1 cellular context compared by ENCODE assay signal in the genomic region with DNA sequence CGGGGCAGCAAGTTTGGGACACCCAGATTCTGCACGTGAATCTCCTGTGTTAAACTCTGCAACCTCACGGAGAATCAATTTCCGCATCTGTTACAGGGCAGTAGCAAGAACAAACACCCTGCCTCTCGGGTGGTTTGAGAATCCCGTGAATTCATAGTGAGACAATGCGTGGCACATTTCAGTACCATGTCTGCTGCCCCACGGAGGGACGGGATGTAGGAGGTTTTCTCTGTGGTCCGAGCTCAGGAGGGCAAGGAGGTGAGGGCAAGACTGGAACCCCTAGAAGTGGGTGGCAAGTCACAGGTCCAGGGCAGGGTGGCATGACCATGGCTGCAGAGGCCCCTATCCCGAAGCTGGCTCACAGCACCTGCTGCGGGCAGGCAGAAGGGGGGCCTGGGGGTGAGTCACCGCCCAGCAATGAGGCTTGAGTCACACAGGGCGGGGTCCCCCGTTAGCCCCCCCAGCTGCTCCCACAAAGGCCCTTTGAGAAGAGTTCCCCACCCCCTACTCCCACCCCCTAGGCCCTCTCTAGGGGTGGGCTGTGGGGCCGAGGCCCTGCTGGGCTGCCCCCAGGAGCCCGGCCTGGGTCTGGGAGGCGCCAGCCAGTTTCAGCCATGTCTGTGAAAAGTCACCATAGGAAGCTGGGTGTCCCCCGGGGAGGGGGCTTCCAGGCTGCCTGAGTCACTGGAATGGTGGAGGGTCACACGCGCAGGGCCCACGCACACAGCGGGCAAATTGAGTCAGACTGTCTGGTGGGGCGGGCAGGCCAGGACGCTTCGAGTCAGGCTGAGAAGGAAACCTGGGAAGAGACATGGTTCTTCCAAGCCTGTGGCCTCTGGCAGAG.
A peak's percentile ranks its signal among the peaks of the same experiment; 100 is the strongest.
TF ChIP-seq lines count a peak whose summit lies in the region.

No MANE protein-coding gene starts in this region.

TF ChIP-seq in HepG2, 621 proteins besides CTCF, POLR2A, EP300 and RAD21 (continued from another document and continues in another):
- TF ChIP-seq ZNF512B (CRISPR knock-in tag; IDR thresholded peaks at IDR 0.05; ENCODE audit: borderline replicate concordance) (no peak), ZNF367 (CRISPR knock-in tag; IDR thresholded peaks at IDR 0.05; ENCODE audit: borderline replicate concordance) (no peak), BCL6 (CRISPR knock-in tag; IDR thresholded peaks at IDR 0.05) (no peak), JUNB (CRISPR knock-in tag; IDR thresholded peaks at IDR 0.05; ENCODE audit: borderline replicate concordance) (peak; percentile 95), TMF1 (CRISPR knock-in tag; IDR thresholded peaks at IDR 0.05; ENCODE audit: low read depth) (no peak), ZNF326 (CRISPR knock-in tag; IDR thresholded peaks at IDR 0.05; ENCODE audit: borderline replicate concordance) (no peak), NFE2L1 (CRISPR knock-in tag; IDR thresholded peaks at IDR 0.05; ENCODE audit: borderline replicate concordance) (no peak), ZSCAN20 (CRISPR knock-in tag; IDR thresholded peaks at IDR 0.05; ENCODE audit: borderline replicate concordance) (no peak), HOMEZ (CRISPR knock-in tag; IDR thresholded peaks at IDR 0.05; ENCODE audit: low read depth) (no peak), ZNF672 (CRISPR knock-in tag; IDR thresholded peaks at IDR 0.05) (no peak), ZNF660 (CRISPR knock-in tag; IDR thresholded peaks at IDR 0.05; ENCODE audit: borderline replicate concordance, low read depth) (no peak), RFX5 (IDR thresholded peaks at IDR 0.05; ENCODE audit: low read depth, low read length) (no peak), HDAC2 (CRISPR knock-in tag; IDR thresholded peaks at IDR 0.05) (peak; percentile 26; the same call in 1 of the 2 replicates), NCOA2 (CRISPR knock-in tag; IDR thresholded peaks at IDR 0.05) (peak; percentile 39; the same call in 1 of the 2 replicates), TOE1 (CRISPR knock-in tag; IDR thresholded peaks at IDR 0.05) (no peak), ZNF607 (CRISPR knock-in tag; IDR thresholded peaks at IDR 0.05; ENCODE audit: borderline replicate concordance) (no peak), MBD4 (IDR thresholded peaks at IDR 0.05; ENCODE audit: borderline replicate concordance, low read length) (no peak), FOXO1 (CRISPR knock-in tag; IDR thresholded peaks at IDR 0.05) (no peak; the same call in 1 of the 2 replicates), ADNP (CRISPR knock-in tag; IDR thresholded peaks at IDR 0.05) (no peak), TFDP2 (CRISPR knock-in tag; IDR thresholded peaks at IDR 0.05) (no peak), ZNF10 (CRISPR knock-in tag; IDR thresholded peaks at IDR 0.05; ENCODE audit: borderline replicate concordance, low read depth) (no peak), FOXP1 (IDR thresholded peaks at IDR 0.05) (no peak), FOXP1 (CRISPR knock-in tag; IDR thresholded peaks at IDR 0.05) (peak; percentile 35), EED (CRISPR knock-in tag; IDR thresholded peaks at IDR 0.05) (no peak), SSRP1 (CRISPR knock-in tag; IDR thresholded peaks at IDR 0.05) (0 out of 2 replicates have a peak, but pooled peaks have one; percentile 61), ZBTB14 (CRISPR knock-in tag; IDR thresholded peaks at IDR 0.05) (no peak), DBP (CRISPR knock-in tag; IDR thresholded peaks at IDR 0.05; ENCODE audit: not compliant biosample characterization) (no peak), NFRKB (IDR thresholded peaks at IDR 0.05) (no peak), HIVEP1 (CRISPR knock-in tag; IDR thresholded peaks at IDR 0.05) (0 out of 2 replicates have a peak, but pooled peaks have one; percentile 18), SRSF4 (IDR thresholded peaks at IDR 0.05; ENCODE audit: low read depth, low read length, poor library complexity, severe bottlenecking) (no peak), EHMT2 (IDR thresholded peaks at IDR 0.05; ENCODE audit: borderline replicate concordance, low read depth, low read length) (no peak)
- TF ChIP-seq, protein P1, sequence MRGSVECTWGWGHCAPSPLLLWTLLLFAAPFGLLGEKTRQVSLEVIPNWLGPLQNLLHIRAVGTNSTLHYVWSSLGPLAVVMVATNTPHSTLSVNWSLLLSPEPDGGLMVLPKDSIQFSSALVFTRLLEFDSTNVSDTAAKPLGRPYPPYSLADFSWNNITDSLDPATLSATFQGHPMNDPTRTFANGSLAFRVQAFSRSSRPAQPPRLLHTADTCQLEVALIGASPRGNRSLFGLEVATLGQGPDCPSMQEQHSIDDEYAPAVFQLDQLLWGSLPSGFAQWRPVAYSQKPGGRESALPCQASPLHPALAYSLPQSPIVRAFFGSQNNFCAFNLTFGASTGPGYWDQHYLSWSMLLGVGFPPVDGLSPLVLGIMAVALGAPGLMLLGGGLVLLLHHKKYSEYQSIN (CRISPR knock-in tag; IDR thresholded peaks at IDR 0.05; ENCODE audit: borderline replicate concordance) = no peak
- TF ChIP-seq, protein P2, sequence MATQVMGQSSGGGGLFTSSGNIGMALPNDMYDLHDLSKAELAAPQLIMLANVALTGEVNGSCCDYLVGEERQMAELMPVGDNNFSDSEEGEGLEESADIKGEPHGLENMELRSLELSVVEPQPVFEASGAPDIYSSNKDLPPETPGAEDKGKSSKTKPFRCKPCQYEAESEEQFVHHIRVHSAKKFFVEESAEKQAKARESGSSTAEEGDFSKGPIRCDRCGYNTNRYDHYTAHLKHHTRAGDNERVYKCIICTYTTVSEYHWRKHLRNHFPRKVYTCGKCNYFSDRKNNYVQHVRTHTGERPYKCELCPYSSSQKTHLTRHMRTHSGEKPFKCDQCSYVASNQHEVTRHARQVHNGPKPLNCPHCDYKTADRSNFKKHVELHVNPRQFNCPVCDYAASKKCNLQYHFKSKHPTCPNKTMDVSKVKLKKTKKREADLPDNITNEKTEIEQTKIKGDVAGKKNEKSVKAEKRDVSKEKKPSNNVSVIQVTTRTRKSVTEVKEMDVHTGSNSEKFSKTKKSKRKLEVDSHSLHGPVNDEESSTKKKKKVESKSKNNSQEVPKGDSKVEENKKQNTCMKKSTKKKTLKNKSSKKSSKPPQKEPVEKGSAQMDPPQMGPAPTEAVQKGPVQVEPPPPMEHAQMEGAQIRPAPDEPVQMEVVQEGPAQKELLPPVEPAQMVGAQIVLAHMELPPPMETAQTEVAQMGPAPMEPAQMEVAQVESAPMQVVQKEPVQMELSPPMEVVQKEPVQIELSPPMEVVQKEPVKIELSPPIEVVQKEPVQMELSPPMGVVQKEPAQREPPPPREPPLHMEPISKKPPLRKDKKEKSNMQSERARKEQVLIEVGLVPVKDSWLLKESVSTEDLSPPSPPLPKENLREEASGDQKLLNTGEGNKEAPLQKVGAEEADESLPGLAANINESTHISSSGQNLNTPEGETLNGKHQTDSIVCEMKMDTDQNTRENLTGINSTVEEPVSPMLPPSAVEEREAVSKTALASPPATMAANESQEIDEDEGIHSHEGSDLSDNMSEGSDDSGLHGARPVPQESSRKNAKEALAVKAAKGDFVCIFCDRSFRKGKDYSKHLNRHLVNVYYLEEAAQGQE (IDR thresholded peaks at IDR 0.05; ENCODE audit: borderline replicate concordance in 1 of 2, low read depth in 1 of 2, low read length in 2 of 2) = no peak
- TF ChIP-seq, protein P3, sequence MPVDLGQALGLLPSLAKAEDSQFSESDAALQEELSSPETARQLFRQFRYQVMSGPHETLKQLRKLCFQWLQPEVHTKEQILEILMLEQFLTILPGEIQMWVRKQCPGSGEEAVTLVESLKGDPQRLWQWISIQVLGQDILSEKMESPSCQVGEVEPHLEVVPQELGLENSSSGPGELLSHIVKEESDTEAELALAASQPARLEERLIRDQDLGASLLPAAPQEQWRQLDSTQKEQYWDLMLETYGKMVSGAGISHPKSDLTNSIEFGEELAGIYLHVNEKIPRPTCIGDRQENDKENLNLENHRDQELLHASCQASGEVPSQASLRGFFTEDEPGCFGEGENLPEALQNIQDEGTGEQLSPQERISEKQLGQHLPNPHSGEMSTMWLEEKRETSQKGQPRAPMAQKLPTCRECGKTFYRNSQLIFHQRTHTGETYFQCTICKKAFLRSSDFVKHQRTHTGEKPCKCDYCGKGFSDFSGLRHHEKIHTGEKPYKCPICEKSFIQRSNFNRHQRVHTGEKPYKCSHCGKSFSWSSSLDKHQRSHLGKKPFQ (CRISPR knock-in tag; IDR thresholded peaks at IDR 0.05; ENCODE audit: insufficient replicate concordance) = no peak
- TF ChIP-seq, protein P4, sequence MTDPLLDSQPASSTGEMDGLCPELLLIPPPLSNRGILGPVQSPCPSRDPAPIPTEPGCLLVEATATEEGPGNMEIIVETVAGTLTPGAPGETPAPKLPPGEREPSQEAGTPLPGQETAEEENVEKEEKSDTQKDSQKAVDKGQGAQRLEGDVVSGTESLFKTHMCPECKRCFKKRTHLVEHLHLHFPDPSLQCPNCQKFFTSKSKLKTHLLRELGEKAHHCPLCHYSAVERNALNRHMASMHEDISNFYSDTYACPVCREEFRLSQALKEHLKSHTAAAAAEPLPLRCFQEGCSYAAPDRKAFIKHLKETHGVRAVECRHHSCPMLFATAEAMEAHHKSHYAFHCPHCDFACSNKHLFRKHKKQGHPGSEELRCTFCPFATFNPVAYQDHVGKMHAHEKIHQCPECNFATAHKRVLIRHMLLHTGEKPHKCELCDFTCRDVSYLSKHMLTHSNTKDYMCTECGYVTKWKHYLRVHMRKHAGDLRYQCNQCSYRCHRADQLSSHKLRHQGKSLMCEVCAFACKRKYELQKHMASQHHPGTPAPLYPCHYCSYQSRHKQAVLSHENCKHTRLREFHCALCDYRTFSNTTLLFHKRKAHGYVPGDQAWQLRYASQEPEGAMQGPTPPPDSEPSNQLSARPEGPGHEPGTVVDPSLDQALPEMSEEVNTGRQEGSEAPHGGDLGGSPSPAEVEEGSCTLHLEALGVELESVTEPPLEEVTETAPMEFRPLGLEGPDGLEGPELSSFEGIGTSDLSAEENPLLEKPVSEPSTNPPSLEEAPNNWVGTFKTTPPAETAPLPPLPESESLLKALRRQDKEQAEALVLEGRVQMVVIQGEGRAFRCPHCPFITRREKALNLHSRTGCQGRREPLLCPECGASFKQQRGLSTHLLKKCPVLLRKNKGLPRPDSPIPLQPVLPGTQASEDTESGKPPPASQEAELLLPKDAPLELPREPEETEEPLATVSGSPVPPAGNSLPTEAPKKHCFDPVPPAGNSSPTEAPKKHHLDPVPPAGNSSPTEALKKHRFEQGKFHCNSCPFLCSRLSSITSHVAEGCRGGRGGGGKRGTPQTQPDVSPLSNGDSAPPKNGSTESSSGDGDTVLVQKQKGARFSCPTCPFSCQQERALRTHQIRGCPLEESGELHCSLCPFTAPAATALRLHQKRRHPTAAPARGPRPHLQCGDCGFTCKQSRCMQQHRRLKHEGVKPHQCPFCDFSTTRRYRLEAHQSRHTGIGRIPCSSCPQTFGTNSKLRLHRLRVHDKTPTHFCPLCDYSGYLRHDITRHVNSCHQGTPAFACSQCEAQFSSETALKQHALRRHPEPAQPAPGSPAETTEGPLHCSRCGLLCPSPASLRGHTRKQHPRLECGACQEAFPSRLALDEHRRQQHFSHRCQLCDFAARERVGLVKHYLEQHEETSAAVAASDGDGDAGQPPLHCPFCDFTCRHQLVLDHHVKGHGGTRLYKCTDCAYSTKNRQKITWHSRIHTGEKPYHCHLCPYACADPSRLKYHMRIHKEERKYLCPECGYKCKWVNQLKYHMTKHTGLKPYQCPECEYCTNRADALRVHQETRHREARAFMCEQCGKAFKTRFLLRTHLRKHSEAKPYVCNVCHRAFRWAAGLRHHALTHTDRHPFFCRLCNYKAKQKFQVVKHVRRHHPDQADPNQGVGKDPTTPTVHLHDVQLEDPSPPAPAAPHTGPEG (CRISPR knock-in tag; IDR thresholded peaks at IDR 0.05) = no peak
